Comparison of ENCODE assay signal across 8 cellular contexts in the genomic region with DNA sequence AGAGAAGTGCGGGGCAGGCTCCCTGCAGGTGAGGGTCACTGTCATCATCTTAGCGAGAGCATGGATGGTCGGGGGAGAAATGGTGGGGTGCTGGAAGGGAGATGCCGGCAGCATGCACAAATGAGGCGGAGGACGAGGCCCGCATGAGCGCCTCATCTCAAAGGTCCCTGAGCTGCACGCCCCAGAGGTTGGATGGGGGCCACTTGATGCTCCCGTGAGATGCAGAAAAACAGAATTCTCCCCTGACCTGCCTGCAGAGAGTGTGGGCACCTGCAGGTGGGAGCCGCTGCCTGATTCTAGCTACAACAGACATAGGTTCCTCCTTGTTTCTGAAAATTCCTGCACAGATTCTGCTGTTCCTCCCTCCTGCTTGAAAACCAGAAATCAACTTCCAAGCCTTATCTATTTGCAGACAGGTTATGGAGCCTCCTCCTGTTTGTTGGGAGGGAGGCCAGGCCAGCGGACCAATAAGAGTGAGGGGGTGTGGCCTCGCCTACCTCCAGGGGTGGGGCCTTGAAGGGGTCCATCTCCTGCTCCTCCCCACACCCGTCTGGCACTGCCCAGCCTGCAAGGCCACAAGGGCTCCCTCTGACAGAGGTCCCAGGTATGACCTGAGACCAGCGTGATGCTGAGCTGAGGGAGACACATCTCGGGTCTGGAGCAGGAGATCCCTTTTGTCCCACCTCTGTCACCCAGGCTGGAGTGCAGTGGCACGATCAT.
DNase-seq lines count a peak whose midpoint lies in the region; ATAC-seq and TF ChIP-seq lines count a peak whose summit lies in the region.

No MANE protein-coding gene starts in this region.

- H3K27ac Mint-ChIP-seq in activated B cell treated with CpG ODN at 0.5 μM for 24 hours: peak overlapping the region; percentile 86
- H3K27ac Mint-ChIP-seq in mesothelial cell of epicardium: peak overlapping the region; percentile 2

- ATAC-seq in GM19452 (IDR thresholded peaks at IDR 0.05; ENCODE audit: unreplicated experiment) (peak; percentile 64), activated B cell treated with CpG ODN at 0.5 μM for 24 hours (ENCODE audit: low read depth) (peak; percentile 57)

- no peaks in the 10 kb centered on the region for H3K27me3 Mint-ChIP-seq in activated B cell treated with CpG ODN at 0.5 μM for 24 hours
- H3K27me3 Mint-ChIP-seq in mesothelial cell of epicardium (ENCODE audit: low read depth): no peaks in the 10 kb centered on the region

- intact Hi-C loops in activated B cell treated with CpG ODN at 0.5 μM for 24 hours (cut with micrococcal nuclease): loop anchor here (1.0 to 5.0 kb wide), 4 partner anchors 13 to 113 kb away; partner anchors contain the start of gene ORAI1

- no peaks in the 10 kb centered on the region for H3K9me3 Mint-ChIP-seq in activated B cell treated with CpG ODN at 0.5 μM for 24 hours
- H3K9me3 Mint-ChIP-seq in mesothelial cell of epicardium: no peaks in the 10 kb centered on the region

- POLR2A ChIA-PET in activated B cell treated with CpG ODN at 0.5 μM for 24 hours (lab: Charles Lee): interaction anchor here (0.5 to 2.0 kb wide), 11 partner anchors 9 to 147 kb away, joined by 3 to 19 read pairs (median 5); partner anchors contain the start of gene ORAI1

- peak; percentile 29 for DNase-seq in SIG-M5 treated with dmso at 0.1 percent for 504 hours (lab: John Stamatoyannopoulos, UW; ENCODE audit: unreplicated experiment)
- no peak for DNase-seq in SIG-M5 (lab: John Stamatoyannopoulos, UW)
- peak in 48 of 76 experiments; percentile 5 to 62 (median 30) for DNase-seq in HUDEP-2 (lab: John Stamatoyannopoulos, UW; ENCODE audit: unreplicated experiment in 76 of 76)
- DNase-seq in activated B cell treated with CpG ODN at 0.5 μM for 24 hours: no peak
- no peak for DNase-seq in mesothelial cell of epicardium (ENCODE audit: low spot score in 2 of 2, unreplicated experiment in 2 of 2)
- DNase-seq in NCI-H2171 (lab: John Stamatoyannopoulos, UW): no peak
- no peak for DNase-seq in pons (ENCODE audit: low spot score)

- peaks cover 68% of the 10 kb centered on the region for H3K36me3 Mint-ChIP-seq in activated B cell treated with CpG ODN at 0.5 μM for 24 hours (ENCODE audit: low read depth)
- peaks cover 29% of the 10 kb centered on the region for H3K36me3 Mint-ChIP-seq in mesothelial cell of epicardium

- CTCF ChIA-PET in activated B cell treated with CpG ODN at 0.5 μM for 24 hours (lab: Charles Lee): interaction anchor here (1.0 to 1.6 kb wide), 2 partner anchors 9 to 13 kb away, joined by 3 to 4 read pairs; no protein-coding TSS in a partner anchor

- TF ChIP-seq CTCF in activated B cell treated with CpG ODN at 0.5 μM for 24 hours (IDR thresholded peaks at IDR 0.05) (no peak), mesothelial cell of epicardium (IDR thresholded peaks at IDR 0.05; ENCODE audit: unreplicated experiment) (no peak)

- H3K4me3 Mint-ChIP-seq in activated B cell treated with CpG ODN at 0.5 μM for 24 hours (peak overlapping the region; percentile 35), mesothelial cell of epicardium (no peak overlapping the region)

- H3K4me1 Mint-ChIP-seq in activated B cell treated with CpG ODN at 0.5 μM for 24 hours: peaks cover 23% of the 10 kb centered on the region
- peaks cover 5% of the 10 kb centered on the region for H3K4me1 Mint-ChIP-seq in mesothelial cell of epicardium

Comparison
In these comparisons a context has a peak if more than half of its experiments do, and no peak if none do; other contexts are left out.
1. DNase-seq: peak in SIG-M5 treated with dmso at 0.1 percent for 504 hours (single experiment) and HUDEP-2 (48 of 76); none in SIG-M5 (single experiment), activated B cell treated with CpG ODN at 0.5 μM for 24 hours (single experiment), mesothelial cell of epicardium (0 of 2), NCI-H2171 (single experiment) and pons (single experiment).